Comparison of ENCODE assay signal across 1 cellular context in genomic region chr15:84600687-84601554, GRCh38.
TF ChIP-seq lines count a peak whose summit lies in the region.

Gene ZSCAN2, plus strand, starts transcription at chr15:84601009. Its CDS starts 2,919 bp downstream, at chr15:84603928.

TF ChIP-seq in HEK293, 187 proteins besides CTCF, POLR2A, EP300 and RAD21 (continued from another document and continues in another):
- TF ChIP-seq ZNF658 (tag by site-specific recombination; IDR thresholded peaks at IDR 0.05) (no peak), WT1 (tag by site-specific recombination; IDR thresholded peaks at IDR 0.05) (0 out of 2 replicates have a peak, but pooled peaks have one; percentile 14), ZNF214 (tag by site-specific recombination; IDR thresholded peaks at IDR 0.05; ENCODE audit: borderline replicate concordance) (no peak), HOXD13 (CRISPR knock-in tag; IDR thresholded peaks at IDR 0.05; ENCODE audit: borderline replicate concordance) (no peak), ZIC2 (tag by site-specific recombination; IDR thresholded peaks at IDR 0.05) (no peak; the same call in 1 of the 2 replicates), ZNF510 (tag by site-specific recombination; IDR thresholded peaks at IDR 0.05; ENCODE audit: insufficient replicate concordance) (no peak), ZNF514 (tag by site-specific recombination; IDR thresholded peaks at IDR 0.05) (no peak), PATZ1 (tag by site-specific recombination; IDR thresholded peaks at IDR 0.05) (peak; percentile 95), IKZF3 (tag by site-specific recombination; IDR thresholded peaks at IDR 0.05) (0 out of 2 replicates have a peak, but pooled peaks have one; percentile 37), RBAK (tag by site-specific recombination; IDR thresholded peaks at IDR 0.05) (no peak), ZNF324 (tag by site-specific recombination; IDR thresholded peaks at IDR 0.05) (peak; percentile 81), ZNF747 (tag by site-specific recombination; IDR thresholded peaks at IDR 0.05) (no peak), ZNF473 (tag by site-specific recombination; IDR thresholded peaks at IDR 0.05) (no peak), OSR2 (tag by site-specific recombination; IDR thresholded peaks at IDR 0.05) (no peak), ZNF626 (tag by site-specific recombination; IDR thresholded peaks at IDR 0.05) (no peak), GLIS1 (tag by site-specific recombination; IDR thresholded peaks at IDR 0.05) (peak; percentile 56), ZNF157 (tag by site-specific recombination; IDR thresholded peaks at IDR 0.05) (no peak), ZNF175 (tag by site-specific recombination; IDR thresholded peaks at IDR 0.05) (no peak), ZNF610 (tag by site-specific recombination; IDR thresholded peaks at IDR 0.05; ENCODE audit: borderline replicate concordance) (peak; percentile 27; the same call in 1 of the 2 replicates), ZNF423 (tag by site-specific recombination; IDR thresholded peaks at IDR 0.05) (no peak), ZNF521 (tag by site-specific recombination; IDR thresholded peaks at IDR 0.05) (no peak), ZNF2 (tag by site-specific recombination; IDR thresholded peaks at IDR 0.05) (peak; percentile 63; the same call in 1 of the 2 replicates), GLI2 (tag by site-specific recombination; IDR thresholded peaks at IDR 0.05; ENCODE audit: borderline replicate concordance, low read depth) (no peak), ATF2 (tag by site-specific recombination; IDR thresholded peaks at IDR 0.05; ENCODE audit: low read depth) (no peak), ZNF426 (tag by site-specific recombination; IDR thresholded peaks at IDR 0.05) (no peak), ZSCAN30 (tag by site-specific recombination; IDR thresholded peaks at IDR 0.05) (peak; percentile 86), ZNF549 (tag by site-specific recombination; IDR thresholded peaks at IDR 0.05) (no peak), ZNF37A (tag by site-specific recombination; IDR thresholded peaks at IDR 0.05) (no peak), ZNF843 (tag by site-specific recombination; IDR thresholded peaks at IDR 0.05) (no peak; the same call in 1 of the 2 replicates), ZNF48 (tag by site-specific recombination; IDR thresholded peaks at IDR 0.05) (no peak), ZBTB48 (tag by site-specific recombination; IDR thresholded peaks at IDR 0.05) (peak; percentile 79), ZNF19 (tag by site-specific recombination; IDR thresholded peaks at IDR 0.05; ENCODE audit: low read depth) (no peak), ZBTB1 (tag by site-specific recombination; IDR thresholded peaks at IDR 0.05) (no peak), ZNF416 (tag by site-specific recombination; IDR thresholded peaks at IDR 0.05) (no peak), ZNF529 (tag by site-specific recombination; IDR thresholded peaks at IDR 0.05; ENCODE audit: insufficient replicate concordance) (no peak), GLI4 (tag by site-specific recombination; IDR thresholded peaks at IDR 0.05) (no peak), ZNF791 (tag by site-specific recombination; IDR thresholded peaks at IDR 0.05) (no peak), ZNF133 (tag by site-specific recombination; IDR thresholded peaks at IDR 0.05) (no peak), YY1 (tag by site-specific recombination; IDR thresholded peaks at IDR 0.05) (peak; percentile 34), ZNF354C (tag by site-specific recombination; IDR thresholded peaks at IDR 0.05; ENCODE audit: borderline replicate concordance, low read depth) (no peak), ZNF670 (tag by site-specific recombination; IDR thresholded peaks at IDR 0.05; ENCODE audit: low read depth) (no peak), ZNF146 (tag by site-specific recombination; IDR thresholded peaks at IDR 0.05) (no peak), PBX3 (CRISPR knock-in tag; IDR thresholded peaks at IDR 0.05) (peak; percentile 78; the same call in 1 of the 2 replicates), ZNF248 (tag by site-specific recombination; IDR thresholded peaks at IDR 0.05) (no peak), ZNF274 (IDR thresholded peaks at IDR 0.05; ENCODE audit: low read length) (no peak), ZNF274 (tag by site-specific recombination; IDR thresholded peaks at IDR 0.05; ENCODE audit: borderline replicate concordance) (no peak), ZFP69B (tag by site-specific recombination; IDR thresholded peaks at IDR 0.05) (peak; percentile 59), ZBTB20 (tag by site-specific recombination; IDR thresholded peaks at IDR 0.05) (peak; percentile 92; the same call in 1 of the 2 replicates), ZNF292 (tag by site-specific recombination; IDR thresholded peaks at IDR 0.05; ENCODE audit: borderline replicate concordance, low read depth) (no peak)
- TF ChIP-seq, protein P1, sequence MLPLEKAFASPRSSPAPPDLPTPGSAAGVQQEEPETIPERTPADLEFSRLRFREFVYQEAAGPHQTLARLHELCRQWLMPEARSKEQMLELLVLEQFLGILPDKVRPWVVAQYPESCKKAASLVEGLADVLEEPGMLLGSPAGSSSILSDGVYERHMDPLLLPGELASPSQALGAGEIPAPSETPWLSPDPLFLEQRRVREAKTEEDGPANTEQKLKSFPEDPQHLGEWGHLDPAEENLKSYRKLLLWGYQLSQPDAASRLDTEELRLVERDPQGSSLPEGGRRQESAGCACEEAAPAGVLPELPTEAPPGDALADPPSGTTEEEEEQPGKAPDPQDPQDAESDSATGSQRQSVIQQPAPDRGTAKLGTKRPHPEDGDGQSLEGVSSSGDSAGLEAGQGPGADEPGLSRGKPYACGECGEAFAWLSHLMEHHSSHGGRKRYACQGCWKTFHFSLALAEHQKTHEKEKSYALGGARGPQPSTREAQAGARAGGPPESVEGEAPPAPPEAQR (tag by site-specific recombination; IDR thresholded peaks at IDR 0.05) = no peak
- TF ChIP-seq, protein P2, sequence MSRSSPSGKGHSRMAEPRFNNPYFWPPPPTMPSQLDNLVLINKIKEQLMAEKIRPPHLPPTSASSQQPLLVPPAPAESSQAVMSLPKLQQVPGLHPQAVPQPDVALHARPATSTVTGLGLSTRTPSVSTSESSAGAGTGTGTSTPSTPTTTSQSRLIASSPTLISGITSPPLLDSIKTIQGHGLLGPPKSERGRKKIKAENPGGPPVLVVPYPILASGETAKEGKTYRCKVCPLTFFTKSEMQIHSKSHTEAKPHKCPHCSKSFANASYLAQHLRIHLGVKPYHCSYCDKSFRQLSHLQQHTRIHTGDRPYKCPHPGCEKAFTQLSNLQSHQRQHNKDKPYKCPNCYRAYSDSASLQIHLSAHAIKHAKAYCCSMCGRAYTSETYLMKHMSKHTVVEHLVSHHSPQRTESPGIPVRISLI (tag by site-specific recombination; IDR thresholded peaks at IDR 0.05) = no peak
- TF ChIP-seq, protein P3, sequence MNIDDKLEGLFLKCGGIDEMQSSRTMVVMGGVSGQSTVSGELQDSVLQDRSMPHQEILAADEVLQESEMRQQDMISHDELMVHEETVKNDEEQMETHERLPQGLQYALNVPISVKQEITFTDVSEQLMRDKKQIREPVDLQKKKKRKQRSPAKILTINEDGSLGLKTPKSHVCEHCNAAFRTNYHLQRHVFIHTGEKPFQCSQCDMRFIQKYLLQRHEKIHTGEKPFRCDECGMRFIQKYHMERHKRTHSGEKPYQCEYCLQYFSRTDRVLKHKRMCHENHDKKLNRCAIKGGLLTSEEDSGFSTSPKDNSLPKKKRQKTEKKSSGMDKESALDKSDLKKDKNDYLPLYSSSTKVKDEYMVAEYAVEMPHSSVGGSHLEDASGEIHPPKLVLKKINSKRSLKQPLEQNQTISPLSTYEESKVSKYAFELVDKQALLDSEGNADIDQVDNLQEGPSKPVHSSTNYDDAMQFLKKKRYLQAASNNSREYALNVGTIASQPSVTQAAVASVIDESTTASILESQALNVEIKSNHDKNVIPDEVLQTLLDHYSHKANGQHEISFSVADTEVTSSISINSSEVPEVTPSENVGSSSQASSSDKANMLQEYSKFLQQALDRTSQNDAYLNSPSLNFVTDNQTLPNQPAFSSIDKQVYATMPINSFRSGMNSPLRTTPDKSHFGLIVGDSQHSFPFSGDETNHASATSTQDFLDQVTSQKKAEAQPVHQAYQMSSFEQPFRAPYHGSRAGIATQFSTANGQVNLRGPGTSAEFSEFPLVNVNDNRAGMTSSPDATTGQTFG (tag by site-specific recombination; IDR thresholded peaks at IDR 0.05; ENCODE audit: borderline replicate concordance) = no peak
- TF ChIP-seq, protein P4, sequence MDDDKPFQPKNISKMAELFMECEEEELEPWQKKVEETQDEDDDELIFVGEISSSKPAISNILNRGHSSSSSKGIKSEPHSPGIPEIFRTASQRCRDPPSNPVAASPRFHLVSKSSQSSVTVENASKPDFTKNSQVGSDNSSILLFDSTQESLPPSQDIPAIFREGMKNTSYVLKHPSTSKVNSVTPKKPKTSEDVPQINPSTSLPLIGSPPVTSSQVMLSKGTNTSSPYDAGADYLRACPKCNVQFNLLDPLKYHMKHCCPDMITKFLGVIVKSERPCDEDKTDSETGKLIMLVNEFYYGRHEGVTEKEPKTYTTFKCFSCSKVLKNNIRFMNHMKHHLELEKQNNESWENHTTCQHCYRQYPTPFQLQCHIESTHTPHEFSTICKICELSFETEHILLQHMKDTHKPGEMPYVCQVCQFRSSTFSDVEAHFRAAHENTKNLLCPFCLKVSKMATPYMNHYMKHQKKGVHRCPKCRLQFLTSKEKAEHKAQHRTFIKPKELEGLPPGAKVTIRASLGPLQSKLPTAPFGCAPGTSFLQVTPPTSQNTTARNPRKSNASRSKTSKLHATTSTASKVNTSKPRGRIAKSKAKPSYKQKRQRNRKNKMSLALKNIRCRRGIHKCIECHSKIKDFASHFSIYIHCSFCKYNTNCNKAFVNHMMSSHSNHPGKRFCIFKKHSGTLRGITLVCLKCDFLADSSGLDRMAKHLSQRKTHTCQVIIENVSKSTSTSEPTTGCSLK (tag by site-specific recombination; IDR thresholded peaks at IDR 0.05) = no peak
- TF ChIP-seq, protein P5, sequence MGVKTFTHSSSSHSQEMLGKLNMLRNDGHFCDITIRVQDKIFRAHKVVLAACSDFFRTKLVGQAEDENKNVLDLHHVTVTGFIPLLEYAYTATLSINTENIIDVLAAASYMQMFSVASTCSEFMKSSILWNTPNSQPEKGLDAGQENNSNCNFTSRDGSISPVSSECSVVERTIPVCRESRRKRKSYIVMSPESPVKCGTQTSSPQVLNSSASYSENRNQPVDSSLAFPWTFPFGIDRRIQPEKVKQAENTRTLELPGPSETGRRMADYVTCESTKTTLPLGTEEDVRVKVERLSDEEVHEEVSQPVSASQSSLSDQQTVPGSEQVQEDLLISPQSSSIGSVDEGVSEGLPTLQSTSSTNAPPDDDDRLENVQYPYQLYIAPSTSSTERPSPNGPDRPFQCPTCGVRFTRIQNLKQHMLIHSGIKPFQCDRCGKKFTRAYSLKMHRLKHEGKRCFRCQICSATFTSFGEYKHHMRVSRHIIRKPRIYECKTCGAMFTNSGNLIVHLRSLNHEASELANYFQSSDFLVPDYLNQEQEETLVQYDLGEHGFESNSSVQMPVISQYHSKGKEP (tag by site-specific recombination; IDR thresholded peaks at IDR 0.05) = no peak
